8 cellular contexts compared by ENCODE assay signal in the genomic region with DNA sequence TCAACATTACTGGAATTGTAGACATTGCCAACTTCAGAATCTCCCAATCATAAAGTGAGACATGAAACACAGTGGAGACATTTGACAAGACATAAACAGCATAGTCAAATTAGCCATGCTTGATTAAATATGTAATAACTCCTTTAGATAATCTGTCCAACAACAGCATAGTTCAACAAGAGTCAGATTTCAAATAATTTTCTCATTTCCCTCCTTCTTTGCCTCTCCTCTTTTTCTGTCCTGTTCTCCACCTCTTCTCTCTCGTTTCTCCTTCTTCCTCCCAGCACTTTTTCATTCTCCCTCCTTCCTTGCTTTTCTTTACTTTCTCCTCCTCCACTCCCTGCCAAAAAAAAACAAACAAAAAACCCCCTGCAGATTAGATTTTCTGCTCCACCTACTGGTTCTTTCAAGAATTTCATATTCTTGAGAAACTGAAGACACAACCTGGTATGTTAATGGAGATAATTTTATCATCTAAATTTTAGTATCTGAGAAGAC. TPM values are rescaled to one million over a fixed set of nuclear protein-coding genes. Genes with fewer than 3 reads are reported as not detected.
DNase-seq lines count a peak whose midpoint lies in the region; ATAC-seq and TF ChIP-seq lines count a peak whose summit lies in the region.

No MANE protein-coding gene starts in this region.

- WGBS in liver, result 52% methylated on average over 1 of the region's 1 CpG

- H3K9ac ChIP-seq in liver (ENCODE audit: low read depth in 1 of 2, low read length in 2 of 2), result no peak overlapping the region

- peak; percentile 51 for ATAC-seq in GM19025 (IDR thresholded peaks at IDR 0.05; ENCODE audit: low read depth, unreplicated experiment)
- ATAC-seq in HG03354 (IDR thresholded peaks at IDR 0.05; ENCODE audit: poor library complexity, severe bottlenecking, unreplicated experiment), result peak; percentile 77
- 0 out of 2 replicates have a peak, but pooled peaks have one; percentile 32 for ATAC-seq in WTC11

- H3K4me1 Mint-ChIP-seq in WTC11, result peaks cover 9% of the 10 kb centered on the region

- H3K4me1 ChIP-seq in liver (ENCODE audit: control insufficient read depth in 4 of 4, insufficient read depth in 4 of 4, low read length in 3 of 4), result peaks cover 0 to 12% (median 5%) of the 10 kb centered on the region in 4 donors

- no peak overlapping the region for H3K27ac ChIP-seq in liver (ENCODE audit: low read depth in 1 of 2, low read length in 2 of 2)

- H3K4me3 ChIP-seq in liver (ENCODE audit: low read depth in 1 of 3, low read length in 3 of 3), result no peak overlapping the region

- H3K27me3 ChIP-seq in liver (ENCODE audit: control insufficient read depth in 4 of 4, insufficient read depth in 4 of 4, low read length in 3 of 4), result no peaks in the 10 kb centered on the region

- H3K9me3 ChIP-seq in liver (ENCODE audit: control insufficient read depth in 4 of 4, low read length in 3 of 4), result no peaks in the 10 kb centered on the region

- peak overlapping the region; percentile 8; the same call in 1 of the 2 replicates for H3K27ac Mint-ChIP-seq in WTC11

- no peak overlapping the region for H3K4me3 Mint-ChIP-seq in WTC11

- no peaks in the 10 kb centered on the region for H3K9me3 Mint-ChIP-seq in WTC11

- peaks cover 14% of the 10 kb centered on the region for H3K36me3 Mint-ChIP-seq in WTC11

- no peak for TF ChIP-seq CTCF in WTC11 (IDR thresholded peaks at IDR 0.05)
- no peak for TF ChIP-seq CTCF in liver (IDR thresholded peaks at IDR 0.05; ENCODE audit: low read depth, low read length, missing input control)

- CTCF ChIA-PET in WTC11 (lab: Charles Lee), result interaction anchor here (1.2 to 1.8 kb wide), 2 partner anchors 22 to 84 kb away, joined by 3 to 4 read pairs; no protein-coding TSS in a partner anchor

- peak; percentile 52 to 54 for TF ChIP-seq RAD21 in liver (IDR thresholded peaks at IDR 0.05)

- H3K27me3 Mint-ChIP-seq in WTC11 (ENCODE audit: low read depth), result no peaks in the 10 kb centered on the region

- peaks cover 0 to 12% (median 8%) of the 10 kb centered on the region in 4 donors for H3K36me3 ChIP-seq in liver (ENCODE audit: control insufficient read depth in 4 of 4, insufficient read depth in 3 of 4, low read depth in 1 of 4, low read length in 3 of 4)

- DNase-seq in DMS114 treated with DMSO at 0.1 percent for 48 hours (lab: John Stamatoyannopoulos, UW; ENCODE audit: unreplicated experiment) (peak; percentile 23), WTC11 (ENCODE audit: low spot score) (no peak), SHP77 treated with DMSO at 0.1 percent for 48 hours (lab: John Stamatoyannopoulos, UW) (no peak), DMS153 (lab: John Stamatoyannopoulos, UW) (no peak), SKM-1 (lab: John Stamatoyannopoulos, UW; ENCODE audit: unreplicated experiment) (no peak)

- POLR2A ChIA-PET in WTC11 (lab: Charles Lee), result no interaction called here

TF ChIP-seq in WTC11, 78 proteins besides CTCF, POLR2A, EP300 and RAD21:
- TF ChIP-seq GRHL2 (CRISPR knock-in tag; IDR thresholded peaks at IDR 0.05; ENCODE audit: insufficient replicate concordance, severe bottlenecking), result no peak
- TF ChIP-seq, protein P1, sequence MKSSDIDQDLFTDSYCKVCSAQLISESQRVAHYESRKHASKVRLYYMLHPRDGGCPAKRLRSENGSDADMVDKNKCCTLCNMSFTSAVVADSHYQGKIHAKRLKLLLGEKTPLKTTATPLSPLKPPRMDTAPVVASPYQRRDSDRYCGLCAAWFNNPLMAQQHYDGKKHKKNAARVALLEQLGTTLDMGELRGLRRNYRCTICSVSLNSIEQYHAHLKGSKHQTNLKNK (CRISPR knock-in tag; IDR thresholded peaks at IDR 0.05), result no peak
- TF ChIP-seq MYBL2 (CRISPR knock-in tag; IDR thresholded peaks at IDR 0.05), result no peak
- TF ChIP-seq ZNF423 (CRISPR knock-in tag; IDR thresholded peaks at IDR 0.05), result no peak
- no peak for TF ChIP-seq ZNF121 (CRISPR knock-in tag; IDR thresholded peaks at IDR 0.05)
- no peak for TF ChIP-seq ZNF396 (CRISPR knock-in tag; IDR thresholded peaks at IDR 0.05; ENCODE audit: borderline replicate concordance)
- TF ChIP-seq, protein P2, sequence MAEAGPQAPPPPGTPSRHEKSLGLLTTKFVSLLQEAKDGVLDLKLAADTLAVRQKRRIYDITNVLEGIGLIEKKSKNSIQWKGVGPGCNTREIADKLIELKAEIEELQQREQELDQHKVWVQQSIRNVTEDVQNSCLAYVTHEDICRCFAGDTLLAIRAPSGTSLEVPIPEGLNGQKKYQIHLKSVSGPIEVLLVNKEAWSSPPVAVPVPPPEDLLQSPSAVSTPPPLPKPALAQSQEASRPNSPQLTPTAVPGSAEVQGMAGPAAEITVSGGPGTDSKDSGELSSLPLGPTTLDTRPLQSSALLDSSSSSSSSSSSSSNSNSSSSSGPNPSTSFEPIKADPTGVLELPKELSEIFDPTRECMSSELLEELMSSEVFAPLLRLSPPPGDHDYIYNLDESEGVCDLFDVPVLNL (CRISPR knock-in tag; IDR thresholded peaks at IDR 0.05; ENCODE audit: borderline replicate concordance, low read depth), result no peak
- TF ChIP-seq ZNF263 (CRISPR knock-in tag; IDR thresholded peaks at IDR 0.05; ENCODE audit: low read depth), result no peak
- no peak for TF ChIP-seq ZNF671 (CRISPR knock-in tag; IDR thresholded peaks at IDR 0.05)
- no peak for TF ChIP-seq ZNF317 (CRISPR knock-in tag; IDR thresholded peaks at IDR 0.05; ENCODE audit: borderline replicate concordance, low read depth)
- TF ChIP-seq, protein P3, sequence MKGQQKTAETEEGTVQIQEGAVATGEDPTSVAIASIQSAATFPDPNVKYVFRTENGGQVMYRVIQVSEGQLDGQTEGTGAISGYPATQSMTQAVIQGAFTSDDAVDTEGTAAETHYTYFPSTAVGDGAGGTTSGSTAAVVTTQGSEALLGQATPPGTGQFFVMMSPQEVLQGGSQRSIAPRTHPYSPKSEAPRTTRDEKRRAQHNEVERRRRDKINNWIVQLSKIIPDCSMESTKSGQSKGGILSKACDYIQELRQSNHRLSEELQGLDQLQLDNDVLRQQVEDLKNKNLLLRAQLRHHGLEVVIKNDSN (CRISPR knock-in tag; IDR thresholded peaks at IDR 0.05), result no peak
- TF ChIP-seq, protein P4, sequence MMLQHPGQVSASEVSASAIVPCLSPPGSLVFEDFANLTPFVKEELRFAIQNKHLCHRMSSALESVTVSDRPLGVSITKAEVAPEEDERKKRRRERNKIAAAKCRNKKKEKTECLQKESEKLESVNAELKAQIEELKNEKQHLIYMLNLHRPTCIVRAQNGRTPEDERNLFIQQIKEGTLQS (CRISPR knock-in tag; conservative IDR thresholded peaks at IDR 0.05), result no peak

TF ChIP-seq in liver, 16 proteins besides CTCF, POLR2A, EP300 and RAD21:
- TF ChIP-seq EGR1 (IDR thresholded peaks at IDR 0.05; ENCODE audit: low read depth in 2 of 2) (no peak), GABPA (IDR thresholded peaks at IDR 0.05 in 1 of 2, conservative IDR thresholded peaks at IDR 0.05 in 1 of 2) (no peak), FOXA2 (IDR thresholded peaks at IDR 0.05) (no peak), YY1 (IDR thresholded peaks at IDR 0.05) (no peak), NR2F2 (IDR thresholded peaks at IDR 0.05) (no peak), JUND (IDR thresholded peaks at IDR 0.05) (no peak)
- TF ChIP-seq, protein P5, sequence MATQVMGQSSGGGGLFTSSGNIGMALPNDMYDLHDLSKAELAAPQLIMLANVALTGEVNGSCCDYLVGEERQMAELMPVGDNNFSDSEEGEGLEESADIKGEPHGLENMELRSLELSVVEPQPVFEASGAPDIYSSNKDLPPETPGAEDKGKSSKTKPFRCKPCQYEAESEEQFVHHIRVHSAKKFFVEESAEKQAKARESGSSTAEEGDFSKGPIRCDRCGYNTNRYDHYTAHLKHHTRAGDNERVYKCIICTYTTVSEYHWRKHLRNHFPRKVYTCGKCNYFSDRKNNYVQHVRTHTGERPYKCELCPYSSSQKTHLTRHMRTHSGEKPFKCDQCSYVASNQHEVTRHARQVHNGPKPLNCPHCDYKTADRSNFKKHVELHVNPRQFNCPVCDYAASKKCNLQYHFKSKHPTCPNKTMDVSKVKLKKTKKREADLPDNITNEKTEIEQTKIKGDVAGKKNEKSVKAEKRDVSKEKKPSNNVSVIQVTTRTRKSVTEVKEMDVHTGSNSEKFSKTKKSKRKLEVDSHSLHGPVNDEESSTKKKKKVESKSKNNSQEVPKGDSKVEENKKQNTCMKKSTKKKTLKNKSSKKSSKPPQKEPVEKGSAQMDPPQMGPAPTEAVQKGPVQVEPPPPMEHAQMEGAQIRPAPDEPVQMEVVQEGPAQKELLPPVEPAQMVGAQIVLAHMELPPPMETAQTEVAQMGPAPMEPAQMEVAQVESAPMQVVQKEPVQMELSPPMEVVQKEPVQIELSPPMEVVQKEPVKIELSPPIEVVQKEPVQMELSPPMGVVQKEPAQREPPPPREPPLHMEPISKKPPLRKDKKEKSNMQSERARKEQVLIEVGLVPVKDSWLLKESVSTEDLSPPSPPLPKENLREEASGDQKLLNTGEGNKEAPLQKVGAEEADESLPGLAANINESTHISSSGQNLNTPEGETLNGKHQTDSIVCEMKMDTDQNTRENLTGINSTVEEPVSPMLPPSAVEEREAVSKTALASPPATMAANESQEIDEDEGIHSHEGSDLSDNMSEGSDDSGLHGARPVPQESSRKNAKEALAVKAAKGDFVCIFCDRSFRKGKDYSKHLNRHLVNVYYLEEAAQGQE (IDR thresholded peaks at IDR 0.05), result no peak
- TF ChIP-seq, protein P4 (IDR thresholded peaks at IDR 0.05), result no peak
- TF ChIP-seq, protein P6, sequence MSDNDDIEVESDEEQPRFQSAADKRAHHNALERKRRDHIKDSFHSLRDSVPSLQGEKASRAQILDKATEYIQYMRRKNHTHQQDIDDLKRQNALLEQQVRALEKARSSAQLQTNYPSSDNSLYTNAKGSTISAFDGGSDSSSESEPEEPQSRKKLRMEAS (IDR thresholded peaks at IDR 0.05), result no peak

RNA-seq across cellular contexts. Expression of a gene that starts 20.1 kb away (rescaled TPM):
- total RNA-seq in WTC11 (2021), result 31.5 to 33.4 TPM (median 33.1 TPM) in 3 replicates
- total RNA-seq in liver, result 100 to 1,000 TPM in 1 of 2 donors, 10 to 100 TPM in 1; 18.2 to 280 TPM
- 10 to 100 TPM in 1 of 2 donors, 1 to 10 TPM in 1; 8.8 to 14.3 TPM for polyA plus RNA-seq in liver

RNA-seq across cellular contexts. Expression of a gene that starts 41.5 kb away (rescaled TPM):
- 0.14 TPM in 1 of 3 replicates, not detected in the others for total RNA-seq in WTC11 (2021)
- total RNA-seq in liver, result under 1 TPM in 1 of 2 donors, not detected in 1; 0.08 TPM
- polyA plus RNA-seq in liver, result under 1 TPM in 1 of 2 donors, not detected in 1; 0.10 TPM

RNA-seq across cellular contexts. Expression of a gene that starts 50.6 kb away (rescaled TPM):
- total RNA-seq in WTC11 (2021) (74.8 to 80.6 TPM (median 78.5 TPM) in 3 replicates), liver (10 to 100 TPM; 42.6 to 55.5 TPM)
- 10 to 100 TPM; 21.8 to 31.5 TPM for polyA plus RNA-seq in liver
